ENCODE assay signal across 1 cellular context in the genomic region with DNA sequence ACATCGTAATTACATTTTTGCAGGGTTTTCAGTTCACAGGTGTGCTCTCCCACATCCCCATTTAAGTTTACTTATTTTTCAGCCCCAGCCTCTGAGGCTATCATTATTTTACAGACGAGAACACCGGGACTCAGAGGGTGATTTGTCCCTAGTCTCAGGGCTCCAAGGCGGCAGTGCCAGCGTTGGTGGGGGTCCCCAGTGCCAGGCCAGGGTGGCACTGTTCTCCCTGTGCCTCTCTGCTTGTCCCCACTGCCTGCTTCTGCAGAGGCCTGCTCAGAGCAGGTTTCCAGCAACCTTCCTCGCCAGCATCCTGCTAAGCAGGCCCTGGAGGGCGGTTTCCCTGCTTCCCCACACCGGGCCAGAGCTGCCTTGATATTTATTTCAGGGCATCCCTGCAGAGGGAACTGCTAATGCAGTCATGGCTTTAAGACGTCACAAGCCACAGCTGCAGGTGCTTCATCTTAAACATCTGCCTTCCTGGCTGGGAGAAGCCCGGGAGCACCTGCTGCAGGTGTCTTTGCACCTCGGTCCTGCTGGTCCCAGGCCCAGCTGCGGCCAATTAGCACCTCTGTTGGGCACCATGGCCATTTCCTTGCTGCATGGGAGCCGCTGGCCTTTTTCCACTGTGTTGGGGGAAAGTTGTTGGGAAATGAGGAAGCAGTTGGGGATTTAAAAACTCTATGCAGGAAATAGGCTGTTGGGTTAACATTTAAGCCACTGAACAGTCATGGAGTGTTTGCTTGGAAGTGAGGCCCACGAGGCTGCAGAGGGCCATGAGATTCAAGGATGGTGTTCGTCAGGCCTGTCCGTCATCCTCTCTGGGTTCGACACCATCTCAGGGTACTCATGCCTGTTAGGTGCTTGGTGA.
TF ChIP-seq lines count a peak whose summit lies in the region.

No MANE protein-coding gene starts in this region.

TF ChIP-seq in HepG2, 621 proteins besides CTCF, POLR2A, EP300 and RAD21 (continued from another document and continues in another):
- TF ChIP-seq, protein P1, sequence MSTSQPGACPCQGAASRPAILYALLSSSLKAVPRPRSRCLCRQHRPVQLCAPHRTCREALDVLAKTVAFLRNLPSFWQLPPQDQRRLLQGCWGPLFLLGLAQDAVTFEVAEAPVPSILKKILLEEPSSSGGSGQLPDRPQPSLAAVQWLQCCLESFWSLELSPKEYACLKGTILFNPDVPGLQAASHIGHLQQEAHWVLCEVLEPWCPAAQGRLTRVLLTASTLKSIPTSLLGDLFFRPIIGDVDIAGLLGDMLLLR (CRISPR knock-in tag; IDR thresholded peaks at IDR 0.05), result no peak
- TF ChIP-seq KLF11 (CRISPR knock-in tag; IDR thresholded peaks at IDR 0.05) (no peak), STAT5B (CRISPR knock-in tag; IDR thresholded peaks at IDR 0.05) (no peak), KLF12 (CRISPR knock-in tag; IDR thresholded peaks at IDR 0.05; ENCODE audit: borderline replicate concordance) (no peak), HOXA3 (CRISPR knock-in tag; IDR thresholded peaks at IDR 0.05) (peak; percentile 74), ZNF557 (CRISPR knock-in tag; IDR thresholded peaks at IDR 0.05) (0 out of 2 replicates have a peak, but pooled peaks have one; percentile 10), NFE2L2 (IDR thresholded peaks at IDR 0.05; ENCODE audit: low read length) (no peak), ZNF891 (CRISPR knock-in tag; IDR thresholded peaks at IDR 0.05) (0 out of 2 replicates have a peak, but pooled peaks have one; percentile 12), MTA1 (CRISPR knock-in tag; IDR thresholded peaks at IDR 0.05; ENCODE audit: borderline replicate concordance) (no peak), SMC3 (IDR thresholded peaks at IDR 0.05; ENCODE audit: low read length) (no peak), PHF20 (CRISPR knock-in tag; IDR thresholded peaks at IDR 0.05) (peak; percentile 46), PCBP1 (IDR thresholded peaks at IDR 0.05; ENCODE audit: borderline replicate concordance, low read depth, low read length) (no peak), PRDM15 (CRISPR knock-in tag; IDR thresholded peaks at IDR 0.05) (no peak), HINFP (CRISPR knock-in tag; IDR thresholded peaks at IDR 0.05; ENCODE audit: low read depth) (no peak), ZNF556 (CRISPR knock-in tag; IDR thresholded peaks at IDR 0.05; ENCODE audit: borderline replicate concordance) (peak; percentile 75), FOSL1 (CRISPR knock-in tag; IDR thresholded peaks at IDR 0.05; ENCODE audit: borderline replicate concordance) (no peak), ZNF44 (CRISPR knock-in tag; IDR thresholded peaks at IDR 0.05) (peak; percentile 84; the same call in 1 of the 2 replicates), MYC (CRISPR knock-in tag; IDR thresholded peaks at IDR 0.05; ENCODE audit: borderline replicate concordance) (peak; percentile 84; the same call in 1 of the 2 replicates), ZBTB1 (CRISPR knock-in tag; IDR thresholded peaks at IDR 0.05; ENCODE audit: borderline replicate concordance) (0 out of 2 replicates have a peak, but pooled peaks have one; percentile 7), ZNF253 (CRISPR knock-in tag; IDR thresholded peaks at IDR 0.05; ENCODE audit: borderline replicate concordance) (no peak)
- TF ChIP-seq, protein P2, sequence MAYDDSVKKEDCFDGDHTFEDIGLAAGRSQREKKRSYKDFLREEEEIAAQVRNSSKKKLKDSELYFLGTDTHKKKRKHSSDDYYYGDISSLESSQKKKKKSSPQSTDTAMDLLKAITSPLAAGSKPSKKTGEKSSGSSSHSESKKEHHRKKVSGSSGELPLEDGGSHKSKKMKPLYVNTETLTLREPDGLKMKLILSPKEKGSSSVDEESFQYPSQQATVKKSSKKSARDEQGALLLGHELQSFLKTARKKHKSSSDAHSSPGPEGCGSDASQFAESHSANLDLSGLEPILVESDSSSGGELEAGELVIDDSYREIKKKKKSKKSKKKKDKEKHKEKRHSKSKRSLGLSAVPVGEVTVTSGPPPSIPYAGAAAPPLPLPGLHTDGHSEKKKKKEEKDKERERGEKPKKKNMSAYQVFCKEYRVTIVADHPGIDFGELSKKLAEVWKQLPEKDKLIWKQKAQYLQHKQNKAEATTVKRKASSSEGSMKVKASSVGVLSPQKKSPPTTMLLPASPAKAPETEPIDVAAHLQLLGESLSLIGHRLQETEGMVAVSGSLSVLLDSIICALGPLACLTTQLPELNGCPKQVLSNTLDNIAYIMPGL (CRISPR knock-in tag; IDR thresholded peaks at IDR 0.05; ENCODE audit: borderline replicate concordance in 1 of 2, low read depth in 1 of 2), result peak in 1 of 2 experiments; percentile 38; a peak in 1 of 4 replicates
- TF ChIP-seq, protein P3, sequence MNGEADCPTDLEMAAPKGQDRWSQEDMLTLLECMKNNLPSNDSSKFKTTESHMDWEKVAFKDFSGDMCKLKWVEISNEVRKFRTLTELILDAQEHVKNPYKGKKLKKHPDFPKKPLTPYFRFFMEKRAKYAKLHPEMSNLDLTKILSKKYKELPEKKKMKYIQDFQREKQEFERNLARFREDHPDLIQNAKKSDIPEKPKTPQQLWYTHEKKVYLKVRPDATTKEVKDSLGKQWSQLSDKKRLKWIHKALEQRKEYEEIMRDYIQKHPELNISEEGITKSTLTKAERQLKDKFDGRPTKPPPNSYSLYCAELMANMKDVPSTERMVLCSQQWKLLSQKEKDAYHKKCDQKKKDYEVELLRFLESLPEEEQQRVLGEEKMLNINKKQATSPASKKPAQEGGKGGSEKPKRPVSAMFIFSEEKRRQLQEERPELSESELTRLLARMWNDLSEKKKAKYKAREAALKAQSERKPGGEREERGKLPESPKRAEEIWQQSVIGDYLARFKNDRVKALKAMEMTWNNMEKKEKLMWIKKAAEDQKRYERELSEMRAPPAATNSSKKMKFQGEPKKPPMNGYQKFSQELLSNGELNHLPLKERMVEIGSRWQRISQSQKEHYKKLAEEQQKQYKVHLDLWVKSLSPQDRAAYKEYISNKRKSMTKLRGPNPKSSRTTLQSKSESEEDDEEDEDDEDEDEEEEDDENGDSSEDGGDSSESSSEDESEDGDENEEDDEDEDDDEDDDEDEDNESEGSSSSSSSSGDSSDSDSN (CRISPR knock-in tag; IDR thresholded peaks at IDR 0.05), result peak; percentile 25; the same call in 1 of the 2 replicates
- TF ChIP-seq, protein P4, sequence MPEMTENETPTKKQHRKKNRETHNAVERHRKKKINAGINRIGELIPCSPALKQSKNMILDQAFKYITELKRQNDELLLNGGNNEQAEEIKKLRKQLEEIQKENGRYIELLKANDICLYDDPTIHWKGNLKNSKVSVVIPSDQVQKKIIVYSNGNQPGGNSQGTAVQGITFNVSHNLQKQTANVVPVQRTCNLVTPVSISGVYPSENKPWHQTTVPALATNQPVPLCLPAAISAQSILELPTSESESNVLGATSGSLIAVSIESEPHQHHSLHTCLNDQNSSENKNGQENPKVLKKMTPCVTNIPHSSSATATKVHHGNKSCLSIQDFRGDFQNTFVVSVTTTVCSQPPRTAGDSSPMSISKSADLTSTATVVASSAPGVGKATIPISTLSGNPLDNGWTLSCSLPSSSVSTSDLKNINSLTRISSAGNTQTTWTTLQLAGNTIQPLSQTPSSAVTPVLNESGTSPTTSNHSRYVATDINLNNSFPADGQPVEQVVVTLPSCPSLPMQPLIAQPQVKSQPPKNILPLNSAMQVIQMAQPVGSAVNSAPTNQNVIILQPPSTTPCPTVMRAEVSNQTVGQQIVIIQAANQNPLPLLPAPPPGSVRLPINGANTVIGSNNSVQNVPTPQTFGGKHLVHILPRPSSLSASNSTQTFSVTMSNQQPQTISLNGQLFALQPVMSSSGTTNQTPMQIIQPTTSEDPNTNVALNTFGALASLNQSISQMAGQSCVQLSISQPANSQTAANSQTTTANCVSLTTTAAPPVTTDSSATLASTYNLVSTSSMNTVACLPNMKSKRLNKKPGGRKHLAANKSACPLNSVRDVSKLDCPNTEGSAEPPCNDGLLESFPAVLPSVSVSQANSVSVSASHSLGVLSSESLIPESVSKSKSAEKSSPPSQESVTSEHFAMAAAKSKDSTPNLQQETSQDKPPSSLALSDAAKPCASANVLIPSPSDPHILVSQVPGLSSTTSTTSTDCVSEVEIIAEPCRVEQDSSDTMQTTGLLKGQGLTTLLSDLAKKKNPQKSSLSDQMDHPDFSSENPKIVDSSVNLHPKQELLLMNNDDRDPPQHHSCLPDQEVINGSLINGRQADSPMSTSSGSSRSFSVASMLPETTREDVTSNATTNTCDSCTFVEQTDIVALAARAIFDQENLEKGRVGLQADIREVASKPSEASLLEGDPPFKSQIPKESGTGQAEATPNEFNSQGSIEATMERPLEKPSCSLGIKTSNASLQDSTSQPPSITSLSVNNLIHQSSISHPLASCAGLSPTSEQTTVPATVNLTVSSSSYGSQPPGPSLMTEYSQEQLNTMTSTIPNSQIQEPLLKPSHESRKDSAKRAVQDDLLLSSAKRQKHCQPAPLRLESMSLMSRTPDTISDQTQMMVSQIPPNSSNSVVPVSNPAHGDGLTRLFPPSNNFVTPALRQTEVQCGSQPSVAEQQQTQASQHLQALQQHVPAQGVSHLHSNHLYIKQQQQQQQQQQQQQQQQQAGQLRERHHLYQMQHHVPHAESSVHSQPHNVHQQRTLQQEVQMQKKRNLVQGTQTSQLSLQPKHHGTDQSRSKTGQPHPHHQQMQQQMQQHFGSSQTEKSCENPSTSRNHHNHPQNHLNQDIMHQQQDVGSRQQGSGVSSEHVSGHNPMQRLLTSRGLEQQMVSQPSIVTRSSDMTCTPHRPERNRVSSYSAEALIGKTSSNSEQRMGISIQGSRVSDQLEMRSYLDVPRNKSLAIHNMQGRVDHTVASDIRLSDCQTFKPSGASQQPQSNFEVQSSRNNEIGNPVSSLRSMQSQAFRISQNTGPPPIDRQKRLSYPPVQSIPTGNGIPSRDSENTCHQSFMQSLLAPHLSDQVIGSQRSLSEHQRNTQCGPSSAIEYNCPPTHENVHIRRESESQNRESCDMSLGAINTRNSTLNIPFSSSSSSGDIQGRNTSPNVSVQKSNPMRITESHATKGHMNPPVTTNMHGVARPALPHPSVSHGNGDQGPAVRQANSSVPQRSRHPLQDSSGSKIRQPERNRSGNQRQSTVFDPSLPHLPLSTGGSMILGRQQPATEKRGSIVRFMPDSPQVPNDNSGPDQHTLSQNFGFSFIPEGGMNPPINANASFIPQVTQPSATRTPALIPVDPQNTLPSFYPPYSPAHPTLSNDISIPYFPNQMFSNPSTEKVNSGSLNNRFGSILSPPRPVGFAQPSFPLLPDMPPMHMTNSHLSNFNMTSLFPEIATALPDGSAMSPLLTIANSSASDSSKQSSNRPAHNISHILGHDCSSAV (CRISPR knock-in tag; IDR thresholded peaks at IDR 0.05; ENCODE audit: borderline replicate concordance), result no peak
- TF ChIP-seq, protein P5, sequence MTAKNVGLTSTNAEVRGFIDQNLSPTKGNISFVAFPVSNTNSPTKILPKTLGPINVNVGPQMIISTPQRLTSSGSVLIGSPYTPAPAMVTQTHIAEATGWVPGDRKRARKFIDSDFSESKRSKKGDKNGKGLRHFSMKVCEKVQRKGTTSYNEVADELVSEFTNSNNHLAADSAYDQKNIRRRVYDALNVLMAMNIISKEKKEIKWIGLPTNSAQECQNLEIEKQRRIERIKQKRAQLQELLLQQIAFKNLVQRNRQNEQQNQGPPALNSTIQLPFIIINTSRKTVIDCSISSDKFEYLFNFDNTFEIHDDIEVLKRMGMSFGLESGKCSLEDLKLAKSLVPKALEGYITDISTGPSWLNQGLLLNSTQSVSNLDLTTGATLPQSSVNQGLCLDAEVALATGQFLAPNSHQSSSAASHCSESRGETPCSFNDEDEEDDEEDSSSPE (CRISPR knock-in tag; IDR thresholded peaks at IDR 0.05), result peak; percentile 43; the same call in 1 of the 2 replicates
